ENCODE assay signal across 25 cellular contexts in genomic region chr14:83566567-83566966, GRCh38.
"Had no signal": no experiment of that assay in that cellular context is flagged by ENCODE, and none has a peak within 500 bp of the region (broad histone marks: within the 10 kb centered on the region; RNA-seq: fewer than 3 reads in every experiment).

No MANE protein-coding gene starts in this region.

- FAIRE-seq: keratinocyte, urothelium cell line had no signal

- DNase-seq: colonic mucosa; effector CD8-positive, alpha-beta T cell; endodermal cell; foreskin melanocyte; glutamatergic neuron; hypothalamus; immature natural killer cell; mesendoderm; midbrain; naive thymus-derived CD4-positive, alpha-beta T cell; sigmoid colon; spleen; stimulated activated CD4-positive, alpha-beta T cell treated with anti-CD3 and anti-CD28 coated beads, Interleukin-4, amount 100 ng/mL, for 4 hours; stimulated activated naive B cell treated with anti-CD40 and anti-IgM and Interleukin-4, amounts not matched to agents 10 μg/mL and 1 μg/mL and 100 μg/mL, for 72 hours; upper lobe of left lung had no signal

- H3K27me3 ChIP-seq: colonic mucosa, neural progenitor cell, right atrium auricular region, sigmoid colon, spleen, tibial nerve, upper lobe of left lung had no signal

- H3K9ac ChIP-seq: neural progenitor cell, parathyroid adenoma had no signal

- H2AFZ ChIP-seq: neural progenitor cell, parathyroid adenoma had no signal

- H3K4me1 ChIP-seq: colonic mucosa, parathyroid adenoma, right atrium auricular region, sigmoid colon, spleen, tibial nerve, upper lobe of left lung had no signal

- H3K27ac ChIP-seq: colonic mucosa, epithelial cell of prostate, neural progenitor cell, parathyroid adenoma, right atrium auricular region, sigmoid colon, skin epidermis, spleen, thoracic aorta, tibial nerve, upper lobe of left lung had no signal

- H3K4me2 ChIP-seq: neural progenitor cell had no signal

- H3K9me3 ChIP-seq: colonic mucosa, right atrium auricular region, sigmoid colon, thoracic aorta, tibial nerve, upper lobe of left lung had no signal

- H3K79me2 ChIP-seq: parathyroid adenoma had no signal

- H3K4me3 ChIP-seq: colonic mucosa, lung, neural progenitor cell, right atrium auricular region, sigmoid colon, skin epidermis, spleen, thoracic aorta, tibial nerve, upper lobe of left lung had no signal

- H3K36me3 ChIP-seq: colonic mucosa, neural progenitor cell, right atrium auricular region, sigmoid colon, spleen, thoracic aorta, tibial nerve, upper lobe of left lung had no signal
